In the genomic region with DNA sequence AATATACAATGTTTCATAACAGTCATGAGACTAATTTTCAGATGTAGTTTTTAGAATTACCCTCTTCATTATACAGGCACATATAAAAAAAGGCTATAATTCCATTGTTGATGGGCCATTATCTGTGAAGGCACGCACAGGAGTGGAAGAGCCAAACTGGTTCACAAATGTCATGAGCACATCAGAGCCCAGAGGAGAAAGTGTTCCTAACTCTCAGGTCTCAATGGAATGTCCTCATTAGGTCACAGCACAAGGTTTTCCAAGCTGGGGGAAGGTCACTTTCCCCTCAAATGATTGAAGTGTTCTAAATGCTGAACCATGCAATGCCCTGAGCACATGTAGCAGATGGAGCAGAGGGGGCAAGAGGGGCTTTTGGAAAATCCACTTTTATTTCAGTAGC, we compare ENCODE assay signal across 36 cellular contexts. TPM values are rescaled to one million over a fixed set of nuclear protein-coding genes. Genes with fewer than 3 reads are reported as not detected.
"Had no signal": no experiment of that assay in that cellular context is flagged by ENCODE, and none has a peak within 500 bp of the region (broad histone marks: within the 10 kb centered on the region; RNA-seq: fewer than 3 reads in every experiment).

No MANE protein-coding gene starts in this region.

- H3K4me1 ChIP-seq: adrenal gland, body of pancreas had no signal

- H3K27ac ChIP-seq: adrenal gland, body of pancreas, brain microvascular endothelial cell, cardiac muscle cell, VCaP had no signal

- H3K27me3 ChIP-seq: adrenal gland, body of pancreas, cardiac muscle cell had no signal

- H3K9me3 ChIP-seq: adrenal gland, body of pancreas had no signal

- H3K4me3 ChIP-seq: adrenal gland, body of pancreas, cardiac muscle cell had no signal

- DNase-seq: activated B cell treated with CpG ODN at 0.5 μM for 24 hours; activated CD4-positive, alpha-beta memory T cell treated with anti-CD3 and anti-CD28 coated beads for 36 hours; activated CD4-positive, alpha-beta T cell treated with anti-CD3 and anti-CD28 coated beads for 4 hours; activated CD4-positive, alpha-beta T cell treated with anti-CD3 and anti-CD28 coated beads, Interleukin-2, amount 10 ng/mL, durations not matched to agents 24 days and 14 days; activated CD4-positive, alpha-beta T cell treated with anti-CD3 and anti-CD28 coated beads, Interleukin-2, amount 50 U/mL, for 1 hour; activated CD4-positive, alpha-beta T cell treated with anti-CD3 and anti-CD28 coated beads, Interleukin-2, amount 50 U/mL, for 4 hours; activated CD4-positive, CD25-positive, alpha-beta regulatory T cell treated with anti-CD3 and anti-CD28 coated beads, Interleukin-2, amount 50 U/mL, for 72 hours; activated CD8-positive, alpha-beta memory T cell treated with anti-CD3 and anti-CD28 coated beads, Interleukin-2, amount 50 U/mL, for 4 hours; activated CD8-positive, alpha-beta T cell treated with anti-CD3 and anti-CD28 coated beads for 36 hours; activated effector memory CD4-positive, alpha-beta T cell treated with anti-CD3 and anti-CD28 coated beads, Interleukin-2, amount 50 U/mL, for 16 hours; activated gamma-delta T cell treated with Interleukin-2 at 50 U/mL for 16 hours; activated naive CD4-positive, alpha-beta T cell; activated naive CD4-positive, alpha-beta T cell treated with anti-CD3 and anti-CD28 coated beads for 36 hours; activated naive CD4-positive, alpha-beta T cell treated with anti-CD3 and anti-CD28 coated beads, Interleukin-2, amount 50 U/mL, for 16 hours; activated naive CD8-positive, alpha-beta T cell treated with anti-CD3 and anti-CD28 coated beads for 36 hours; activated T-cell treated with anti-CD3 and anti-CD28 coated beads for 4 hours; activated T-cell treated with anti-CD3 and anti-CD28 coated beads, Interleukin-2, amount 50 U/mL, for 1 hour; activated T-cell treated with anti-CD3 and anti-CD28 coated beads, Interleukin-2, amount 50 U/mL, for 4 hours; activated T-cell treated with anti-CD3 and anti-CD28 coated beads, Interleukin-2, amount 50 U/mL, for 72 hours; adrenal gland; amniotic stem cell; aorta; body of pancreas; brain microvascular endothelial cell; central memory CD4-positive, alpha-beta T cell; cerebellar nuclear complex; T-helper 1 cell; T-helper 2 cell; T-helper 9 cell had no signal

- ATAC-seq: activated CD8-positive, alpha-beta T cell treated with anti-CD3 and anti-CD28 coated beads for 36 hours; activated naive CD4-positive, alpha-beta T cell treated with anti-CD3 and anti-CD28 coated beads, Interleukin-2, amount 50 U/mL, for 72 hours; activated T-cell treated with anti-CD3 and anti-CD28 coated beads, Interleukin-2, amount 50 U/mL, for 4 hours; activated T-cell treated with anti-CD3 and anti-CD28 coated beads, Interleukin-2, amount 50 U/mL, for 72 hours; activated T-helper 17 cell treated with anti-CD3 and anti-CD28 coated beads, Interleukin-2, amount 50 U/mL, for 72 hours; body of pancreas had no signal

- H3K36me3 ChIP-seq: adrenal gland, brain microvascular endothelial cell, cardiac muscle cell had no signal

RNA-seq across cellular contexts. Expression of a gene that starts 41.2 kb away (rescaled TPM):
- total RNA-seq: activated B cell treated with CpG ODN at 0.5 μM for 24 hours; activated CD4-positive, alpha-beta memory T cell treated with anti-CD3 and anti-CD28 coated beads for 36 hours; activated CD4-positive, alpha-beta T cell treated with anti-CD3 and anti-CD28 coated beads, Interleukin-2, amount 10 ng/mL, durations not matched to agents 24 days and 14 days; activated CD8-positive, alpha-beta memory T cell treated with anti-CD3 and anti-CD28 coated beads for 36 hours; activated CD8-positive, alpha-beta T cell treated with anti-CD3 and anti-CD28 coated beads for 36 hours; activated naive CD4-positive, alpha-beta T cell treated with anti-CD3 and anti-CD28 coated beads for 36 hours; activated naive CD4-positive, alpha-beta T cell treated with anti-CD3 and anti-CD28 coated beads, Interleukin-2, amount 50 U/mL, for 72 hours; activated naive CD8-positive, alpha-beta T cell treated with anti-CD3 and anti-CD28 coated beads for 36 hours; activated T-cell treated with anti-CD3 and anti-CD28 coated beads, Interleukin-2, amount 50 U/mL, for 4 hours; activated T-cell treated with anti-CD3 and anti-CD28 coated beads, Interleukin-2, amount 50 U/mL, for 72 hours; activated T-helper 1 cell treated with anti-CD3 and anti-CD28 coated beads, Interleukin-12 subunit alpha, Interleukin-12 subunit beta, Interleukin-2, Interleukin-4 antibody, amounts not matched to agents 30 ng/mL and 10 ng/mL and 1 ng/mL, durations not matched to agents 14 hours and 24 hours and 36 hours; activated T-helper 17 cell treated with anti-CD3 and anti-CD28 coated beads, Interleukin-2, amount 50 U/mL, for 72 hours; bronchial epithelial cell had no signal
- polyA plus RNA-seq: aorta, cardiac muscle cell had no signal
